In genomic region chrX:39850630-39851152, GRCh38 we compare ENCODE assay signal across 8 cellular contexts.
DNase-seq lines count a peak whose midpoint lies in the region; ATAC-seq, FAIRE-seq and TF ChIP-seq lines count a peak whose summit lies in the region.

No MANE protein-coding gene starts in this region.

- H3K4me3 ChIP-seq in foreskin fibroblast (ENCODE audit: low read depth in 1 of 2, low read length in 2 of 2), result no peak overlapping the region
- no peak overlapping the region for H3K4me3 ChIP-seq in effector memory CD4-positive, alpha-beta T cell (ENCODE audit: insufficient read depth, low read depth, low read length, poor library complexity, severe bottlenecking)

- no peak overlapping the region for H4K91ac ChIP-seq in H9 (ENCODE audit: insufficient read length, low read depth, low read length)

- H4K8ac ChIP-seq in H9 (replicated peaks; ENCODE audit: insufficient read length, low read depth, low read length), result no peak overlapping the region

- H3K79me2 ChIP-seq in H9 (ENCODE audit: insufficient read depth, low read length), result no peaks in the 10 kb centered on the region

- H3K9ac ChIP-seq in H9 (ENCODE audit: extremely low read depth, insufficient read length, low read length), result no peak overlapping the region

- no peak overlapping the region for H2BK12ac ChIP-seq in H9 (ENCODE audit: insufficient read length, low read depth, low read length)

- H3K14ac ChIP-seq in H9 (ENCODE audit: insufficient read depth, low read length), result peak overlapping the region; percentile 4; the same call in 1 of the 2 replicates

- H3K18ac ChIP-seq in H9 (ENCODE audit: insufficient read length, low read depth, low read length), result no peak overlapping the region

- FAIRE-seq in RCC 7860 (lab: Jason Lieb, UNC), result no peak

- H3K4me2 ChIP-seq in H9 (ENCODE audit: insufficient read depth, insufficient read length, low read length), result no peak overlapping the region

- no peak overlapping the region for H2AFZ ChIP-seq in H9 (ENCODE audit: low read length)

- H4K5ac ChIP-seq in H9 (ENCODE audit: insufficient read length, low read depth, low read length), result no peak overlapping the region

- H2AK5ac ChIP-seq in H9 (ENCODE audit: insufficient read length, low read length), result no peak overlapping the region

- H3K27ac ChIP-seq in H9 (ENCODE audit: insufficient read length, low read depth, low read length), result no peak overlapping the region
- H3K27ac ChIP-seq in effector memory CD4-positive, alpha-beta T cell (ENCODE audit: insufficient read depth, low read length, poor library complexity, severe bottlenecking), result no peak overlapping the region

- no peak overlapping the region for H2BK120ac ChIP-seq in H9 (ENCODE audit: low read depth, low read length, poor library complexity, severe bottlenecking)

- no peak overlapping the region for H2BK20ac ChIP-seq in H9 (ENCODE audit: low read depth, low read length, poor library complexity, severe bottlenecking)

- peaks cover 29% of the 10 kb centered on the region; the same call in 1 of the 2 replicates for H3K4me1 ChIP-seq in H9 (ENCODE audit: insufficient read depth, low read length)
- H3K4me1 ChIP-seq in effector memory CD4-positive, alpha-beta T cell (ENCODE audit: control insufficient read depth, insufficient read depth, low read length, poor library complexity, severe bottlenecking), result peaks cover 24% of the 10 kb centered on the region

- H3K4me1 Mint-ChIP-seq in H9, result peaks cover 54 to 64% of the 10 kb centered on the region in 2 experiments

- no peaks in the 10 kb centered on the region for H3K23me2 ChIP-seq in H9 (ENCODE audit: insufficient read length, low read depth, low read length, poor library complexity, severe bottlenecking)

- H3K79me1 ChIP-seq in H9 (ENCODE audit: insufficient read depth, low read depth, low read length, poor library complexity, severe bottlenecking), result no peaks in the 10 kb centered on the region

- DNase-seq in DMS 273 treated with DMSO at 0.1 percent for 48 hours (lab: John Stamatoyannopoulos, UW), result peak; percentile 71
- DNase-seq in H9, result no peak
- peak; percentile 85 for DNase-seq in RPMI7951 (ENCODE audit: low read depth)
- DNase-seq in foreskin fibroblast, result peak; percentile 36 to 58
- no peak for DNase-seq in effector memory CD4-positive, alpha-beta T cell
- no peak for DNase-seq in NCI-H128 (lab: John Stamatoyannopoulos, UW; ENCODE audit: unreplicated experiment)
- DNase-seq in RCC 7860 (ENCODE audit: low spot score), result no peak

- H2BK15ac ChIP-seq in H9 (ENCODE audit: low read depth, low read length), result no peak overlapping the region

- no peak overlapping the region for H3K4me3 Mint-ChIP-seq in H9

- H3K27me3 ChIP-seq in H9 (ENCODE audit: insufficient read depth, low read length), result no peaks in the 10 kb centered on the region
- no peaks in the 10 kb centered on the region for H3K27me3 ChIP-seq in effector memory CD4-positive, alpha-beta T cell (replicated peaks; ENCODE audit: control insufficient read depth, insufficient read depth, low read length, poor library complexity, severe bottlenecking)

- no peaks in the 10 kb centered on the region for H3K27me3 Mint-ChIP-seq in H9 (ENCODE audit: low read depth)

- H2BK5ac ChIP-seq in H9 (ENCODE audit: insufficient read length, low read length), result no peak overlapping the region

- no peaks in the 10 kb centered on the region for H3K36me3 ChIP-seq in effector memory CD4-positive, alpha-beta T cell (ENCODE audit: control insufficient read depth, insufficient read depth, low read length)

- no CpG with 5 or more reads among the region's 3 CpGs for WGBS in H9 (ENCODE audit: extremely low coverage, insufficient read length, low lambda C conversion rate)

- no peak overlapping the region for H3T11ph ChIP-seq in H9 (ENCODE audit: low read length)

- H3K56ac ChIP-seq in H9 (ENCODE audit: insufficient read length, low read depth, low read length), result no peak overlapping the region

- no peaks in the 10 kb centered on the region for H4K20me1 ChIP-seq in H9 (ENCODE audit: control insufficient read depth, insufficient read depth, insufficient read length)

- peak overlapping the region in 1 of 3 experiments; percentile 76; a peak in 3 of 7 replicates for H3K27ac Mint-ChIP-seq in H9

- ATAC-seq in HG03135 (IDR thresholded peaks at IDR 0.05; ENCODE audit: unreplicated experiment), result no peak

- no peak overlapping the region for H3K4ac ChIP-seq in H9 (ENCODE audit: low read depth, low read length)

- H3K36me3 Mint-ChIP-seq in H9 (ENCODE audit: insufficient read depth in 1 of 3, low read depth in 3 of 3), result peaks cover 5 to 13% (median 9%) of the 10 kb centered on the region in 3 experiments

- no peak overlapping the region for H3K23ac ChIP-seq in H9 (ENCODE audit: insufficient read length, low read depth, low read length)

- peaks cover 65 to 68% of the 10 kb centered on the region in 2 experiments for H3K9me3 Mint-ChIP-seq in H9

- no peak for TF ChIP-seq CTCF in H9 (conservative IDR thresholded peaks at IDR 0.05)
- no peak for TF ChIP-seq CTCF in foreskin fibroblast (IDR thresholded peaks at IDR 0.05; ENCODE audit: low read depth, low read length)

- H3K9me3 ChIP-seq in H9 (ENCODE audit: control insufficient read depth, low read depth, low read length), result no peaks in the 10 kb centered on the region
- H3K9me3 ChIP-seq in effector memory CD4-positive, alpha-beta T cell (ENCODE audit: control insufficient read depth, low read length), result no peaks in the 10 kb centered on the region

Comparison
In these comparisons a context has a peak if more than half of its experiments do, and no peak if none do; other contexts are left out.
1. DNase-seq: peak in DMS 273 treated with DMSO at 0.1 percent for 48 hours (single experiment), RPMI7951 (single experiment) and foreskin fibroblast (2 of 2); none in H9 (single experiment), effector memory CD4-positive, alpha-beta T cell (0 of 3), NCI-H128 (single experiment) and RCC 7860 (single experiment).